In the genomic region with DNA sequence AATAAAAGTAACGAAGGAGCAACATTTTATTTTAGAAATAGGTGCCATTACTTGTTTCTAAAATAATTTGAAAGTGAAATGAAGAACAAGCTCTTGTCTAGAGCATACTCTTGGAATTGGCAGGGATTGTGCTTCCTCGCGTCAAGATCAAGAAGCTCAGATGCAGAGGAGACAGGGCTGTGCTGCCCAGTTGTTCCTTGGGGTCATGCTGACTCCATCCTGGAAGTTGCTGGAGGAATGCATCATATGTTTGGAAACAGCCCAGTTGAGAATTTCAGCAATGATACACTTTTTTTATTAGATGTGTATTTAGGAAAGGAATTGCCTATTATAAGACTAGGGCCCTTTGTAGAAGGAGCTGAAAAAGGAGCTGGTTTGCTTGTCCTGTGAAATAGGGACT, we compare ENCODE assay signal across 27 cellular contexts. TPM values are rescaled to one million over a fixed set of nuclear protein-coding genes. Genes with fewer than 3 reads are reported as not detected.
DNase-seq lines count a peak whose midpoint lies in the region; ATAC-seq, FAIRE-seq and TF ChIP-seq lines count a peak whose summit lies in the region.
"Had no signal": no experiment of that assay in that cellular context is flagged by ENCODE, and none has a peak within 500 bp of the region (broad histone marks: within the 10 kb centered on the region; RNA-seq: fewer than 3 reads in every experiment).

No MANE protein-coding gene starts in this region.

- H3K27me3 ChIP-seq in lung (ENCODE audit: control insufficient read depth, insufficient read depth) (no peaks in the 10 kb centered on the region), psoas muscle (ENCODE audit: insufficient read depth in 3 of 3, low read length in 2 of 3) (no peaks in the 10 kb centered on the region)
- H3K27me3 ChIP-seq: foreskin keratinocyte, neural progenitor cell had no signal

- H3K9me3 Mint-ChIP-seq in HFFc6 = no peaks in the 10 kb centered on the region
- H3K9me3 Mint-ChIP-seq: activated CD4-positive, alpha-beta T cell treated with anti-CD3 and anti-CD28 coated beads, Interleukin-2, amount 10 ng/mL, durations not matched to agents 24 days and 14 days; activated T-cell treated with anti-CD3 and anti-CD28 coated beads, Interleukin-2, amount 50 U/mL, for 72 hours; CD4-positive, CD25-positive, alpha-beta regulatory T cell; H9; neural progenitor cell; stimulated activated naive CD8-positive, alpha-beta T cell treated with anti-CD3 and anti-CD28 coated beads, Interleukin-15, Interleukin-2, amounts not matched to agents 100 ng/mL and 50 ng/mL, for 24 hours had no signal

- H3K27ac ChIP-seq in lung (ENCODE audit: low read depth in 1 of 2, low read length in 1 of 2) (no peak overlapping the region), kidney (ENCODE audit: low read depth in 2 of 2, low read length in 2 of 2) (no peak overlapping the region), psoas muscle (no peak overlapping the region)
- H3K27ac ChIP-seq: foreskin keratinocyte, neural progenitor cell, VCaP had no signal

- no peak overlapping the region for H3K9ac ChIP-seq in kidney (ENCODE audit: low read length in 2 of 2)
- H3K9ac ChIP-seq: neural progenitor cell had no signal

- H3K27ac Mint-ChIP-seq in HFFc6 = peak overlapping the region; percentile 2; the same call in 1 of the 2 replicates
- H3K27ac Mint-ChIP-seq: activated CD4-positive, alpha-beta T cell treated with anti-CD3 and anti-CD28 coated beads, Interleukin-2, amount 10 ng/mL, durations not matched to agents 24 days and 14 days; activated T-cell treated with anti-CD3 and anti-CD28 coated beads, Interleukin-2, amount 50 U/mL, for 72 hours; CD4-positive, CD25-positive, alpha-beta regulatory T cell; H9; neural progenitor cell; stimulated activated naive CD8-positive, alpha-beta T cell treated with anti-CD3 and anti-CD28 coated beads, Interleukin-15, Interleukin-2, amounts not matched to agents 100 ng/mL and 50 ng/mL, for 24 hours; T-helper 17 cell had no signal

- no peak overlapping the region; the same call in 1 of the 2 replicates for H3K4me3 Mint-ChIP-seq in HFFc6
- H3K4me3 Mint-ChIP-seq: activated CD4-positive, alpha-beta T cell treated with anti-CD3 and anti-CD28 coated beads, Interleukin-2, amount 10 ng/mL, durations not matched to agents 24 days and 14 days; activated T-cell treated with anti-CD3 and anti-CD28 coated beads, Interleukin-2, amount 50 U/mL, for 72 hours; H9; neural progenitor cell; stimulated activated naive CD8-positive, alpha-beta T cell treated with anti-CD3 and anti-CD28 coated beads, Interleukin-15, Interleukin-2, amounts not matched to agents 100 ng/mL and 50 ng/mL, for 24 hours; T-helper 17 cell had no signal

- 80 to 93% methylated on average over 3 of the region's 3 CpGs for WGBS in lung, 2 donors
- WGBS in psoas muscle, 3 donors = 65 to 71% (median 69%) methylated on average over 3 of the region's 3 CpGs

- peak; percentile 55 for DNase-seq in AG09309 (ENCODE audit: low read depth)
- peak; percentile 65 for DNase-seq in HFFc6
- peak; percentile 44 for DNase-seq in dedifferentiated amniotic fluid mesenchymal stem cell (ENCODE audit: extremely low spot score)
- peak; percentile 6 for DNase-seq in lung (ENCODE audit: low spot score)
- DNase-seq in HPDE6-E6E7 (ENCODE audit: extremely low spot score) = no peak
- DNase-seq in kidney = no peak
- no peak for DNase-seq in stimulated activated CD4-positive, alpha-beta T cell treated with anti-CD3 and anti-CD28 coated beads, Interleukin-2, amount 100 ng/mL, for 24 hours
- no peak for DNase-seq in psoas muscle
- DNase-seq: activated CD4-positive, alpha-beta T cell treated with anti-CD3 and anti-CD28 coated beads, Interleukin-2, amount 10 ng/mL, durations not matched to agents 24 days and 14 days; activated naive CD4-positive, alpha-beta T cell treated with anti-CD3 and anti-CD28 coated beads, Interleukin-2, amount 50 U/mL, for 16 hours; activated T-cell treated with anti-CD3 and anti-CD28 coated beads, Interleukin-2, amount 50 U/mL, for 72 hours; CD4-positive, CD25-positive, alpha-beta regulatory T cell; foreskin keratinocyte; H9; mucosa of descending colon; NCI-H524; stimulated activated CD4-positive, alpha-beta T cell treated with anti-CD3 and anti-CD28 coated beads, Interleukin-4, amount 100 ng/mL, for 24 hours; T-helper 17 cell; trophoblast cell had no signal

- no peak overlapping the region for H3K4me3 ChIP-seq in AG09309 (ENCODE audit: control insufficient read depth, low read depth, low read length)
- H3K4me3 ChIP-seq in lung = no peak overlapping the region
- H3K4me3 ChIP-seq in kidney (ENCODE audit: low read length in 2 of 2) = no peak overlapping the region
- no peak overlapping the region for H3K4me3 ChIP-seq in psoas muscle
- H3K4me3 ChIP-seq: K562, mucosa of descending colon, neural progenitor cell, smooth muscle cell had no signal

- ATAC-seq in lung (ENCODE audit: insufficient read depth, low FRiP score) (no peak), psoas muscle (no peak)
- ATAC-seq: activated T-cell treated with anti-CD3 and anti-CD28 coated beads, Interleukin-2, amount 50 U/mL, for 72 hours; foreskin keratinocyte; K562; mucosa of descending colon; T-helper 17 cell had no signal

- no peaks in the 10 kb centered on the region for H3K27me3 Mint-ChIP-seq in HFFc6 (ENCODE audit: insufficient read depth)
- H3K27me3 Mint-ChIP-seq: CD4-positive, CD25-positive, alpha-beta regulatory T cell had no signal

- TF ChIP-seq CTCF in AG09309 (IDR thresholded peaks at IDR 0.05; ENCODE audit: control insufficient read depth, insufficient read depth, low read depth, low read length, missing control alignments) = no peak
- TF ChIP-seq CTCF in HFFc6 (IDR thresholded peaks at IDR 0.05) = no peak
- no peak for TF ChIP-seq CTCF in lung (IDR thresholded peaks at IDR 0.05; ENCODE audit: control extremely low read depth, extremely low read depth)
- no peak for TF ChIP-seq CTCF in kidney (IDR thresholded peaks at IDR 0.05; ENCODE audit: borderline replicate concordance, extremely low read depth, insufficient read depth)
- no peak for TF ChIP-seq CTCF in psoas muscle (IDR thresholded peaks at IDR 0.05)

- H3K36me3 Mint-ChIP-seq in HFFc6 (ENCODE audit: low read depth) = peaks cover 6% of the 10 kb centered on the region; the same call in 1 of the 2 replicates
- H3K36me3 Mint-ChIP-seq: CD4-positive, CD25-positive, alpha-beta regulatory T cell; neural progenitor cell had no signal

- FAIRE-seq in kidney (lab: Jason Lieb, UNC) = no peak
- FAIRE-seq: colon, G401.6, K562, RCC 7860 had no signal

- peaks cover 45% of the 10 kb centered on the region for H3K4me1 Mint-ChIP-seq in HFFc6 (ENCODE audit: low read depth)
- H3K4me1 Mint-ChIP-seq: activated CD4-positive, alpha-beta T cell treated with anti-CD3 and anti-CD28 coated beads, Interleukin-2, amount 10 ng/mL, durations not matched to agents 24 days and 14 days; CD4-positive, CD25-positive, alpha-beta regulatory T cell; neural progenitor cell; T-helper 17 cell had no signal

- intact Hi-C loops in kidney (cut with DNase I) (no loop called here), psoas muscle (cut with DNase I) (no loop called here)

- H3K9me3 ChIP-seq in lung (ENCODE audit: control insufficient read depth in 2 of 2, insufficient read depth in 1 of 2, low read length in 1 of 2) (no peaks in the 10 kb centered on the region), kidney (ENCODE audit: control insufficient read depth in 1 of 2, low read length in 2 of 2) (no peaks in the 10 kb centered on the region), psoas muscle (no peaks in the 10 kb centered on the region)
- H3K9me3 ChIP-seq: mucosa of descending colon had no signal

- H3K4me1 ChIP-seq in lung (ENCODE audit: control insufficient read depth in 2 of 2, insufficient read depth in 2 of 2, low read length in 2 of 2) (peaks cover 0 to 7% of the 10 kb centered on the region in 2 donors), kidney (ENCODE audit: control insufficient read depth in 1 of 2, insufficient read depth in 1 of 2, low read depth in 1 of 2, low read length in 2 of 2) (no peaks in the 10 kb centered on the region), psoas muscle (no peaks in the 10 kb centered on the region)
- H3K4me1 ChIP-seq: foreskin keratinocyte had no signal

- H3K36me3 ChIP-seq in lung (ENCODE audit: control insufficient read depth in 2 of 2, insufficient read depth in 2 of 2, low read length in 2 of 2) = no peaks in the 10 kb centered on the region
- H3K36me3 ChIP-seq in kidney (ENCODE audit: control insufficient read depth in 1 of 2, insufficient read depth in 2 of 2, low read length in 2 of 2) = no peaks in the 10 kb centered on the region
- H3K36me3 ChIP-seq in psoas muscle (ENCODE audit: insufficient read depth in 1 of 2, low read depth in 1 of 2) = no peaks in the 10 kb centered on the region
- H3K36me3 ChIP-seq: neural progenitor cell had no signal

RNA-seq across cellular contexts. Expression of gene LTBP1, which starts 17.2 kb away (rescaled TPM):
- 100 to 1,000 TPM; 260 to 409 (median 335) TPM for total RNA-seq in HFFc6 (2021; fragmentation: NEBNext Ultra II Directional; extraction: Animal tissue kit (Norgen Biotek cat#: 25700))
- total RNA-seq in lung (10 to 100 TPM; 46.1 to 57.4 TPM), kidney (39.8 TPM), psoas muscle (10 to 100 TPM in 3 of 4 donors, 1 to 10 TPM in 1; 9.5 to 26.8 (median 15.4) TPM)
- polyA plus RNA-seq in lung (10 to 100 TPM in 1 of 2 donors, 1 to 10 TPM in 1; 8.8 to 11.1 TPM), kidney (ENCODE audit: insufficient read depth, low read depth, low replicate concordance) (9.3 TPM), psoas muscle (1 to 10 TPM; 5.9 to 7.4 (median 7.3) TPM)
- polyA plus RNA-seq: CD4-positive, CD25-positive, alpha-beta regulatory T cell had no signal

Comparison
In these comparisons a context has a peak if more than half of its experiments do, and no peak if none do; other contexts are left out.
1. DNase-seq: peak in AG09309 (single experiment), HFFc6 (single experiment), dedifferentiated amniotic fluid mesenchymal stem cell (single experiment) and lung (single experiment); none in HPDE6-E6E7 (single experiment), kidney (single experiment), stimulated activated CD4-positive, alpha-beta T cell treated with anti-CD3 and anti-CD28 coated beads, Interleukin-2, amount 100 ng/mL, for 24 hours (0 of 2) and psoas muscle (0 of 2).